ENCODE assay signal across 8 cellular contexts in the genomic region with DNA sequence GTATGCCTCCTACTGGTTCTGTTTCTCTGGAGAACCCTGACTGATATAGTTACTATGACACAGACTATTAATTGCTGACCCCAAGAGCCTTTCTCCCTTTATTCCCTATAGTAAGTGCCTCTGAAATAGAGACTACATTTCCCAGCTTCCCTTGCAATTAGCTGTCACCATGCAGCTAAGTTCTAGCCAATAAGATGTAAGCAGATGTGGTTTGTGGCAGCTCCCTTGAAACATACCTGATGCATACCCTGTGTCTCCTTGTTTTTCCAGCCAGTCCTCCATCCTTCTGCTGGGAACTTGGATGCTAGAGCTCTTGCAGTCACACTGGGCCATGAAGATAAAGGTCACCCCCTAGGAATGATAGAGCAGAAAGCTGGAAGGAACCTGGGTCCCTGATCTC. TPM values are rescaled to one million over a fixed set of nuclear protein-coding genes. Genes with fewer than 3 reads are reported as not detected.
DNase-seq lines count a peak whose midpoint lies in the region; ATAC-seq, FAIRE-seq and TF ChIP-seq lines count a peak whose summit lies in the region.

No MANE protein-coding gene starts in this region.

- H3K4me1 ChIP-seq in GM12878 (ENCODE audit: control insufficient read depth, insufficient read depth, low read length), result no peaks in the 10 kb centered on the region
- H3K4me1 ChIP-seq in naive thymus-derived CD4-positive, alpha-beta T cell (ENCODE audit: control insufficient read depth in 2 of 2, insufficient read depth in 2 of 2, low read length in 2 of 2), result no peaks in the 10 kb centered on the region

- peak; percentile 31 for FAIRE-seq in GM12878 (lab: Jason Lieb, UNC)

- POLR2A ChIA-PET in GM12878 (lab: Charles Lee), result interaction anchor here (0.5 to 1.7 kb wide), 2 partner anchors 9 to 342 kb away, joined by 4 to 7 read pairs; a partner anchor contains a TSS
- POLR2A ChIA-PET in naive thymus-derived CD4-positive, alpha-beta T cell (lab: Charles Lee), result interaction anchor here (1.4 kb wide), 1 partner anchor 9 kb away, joined by 3 read pairs; no protein-coding TSS in a partner anchor

- intact Hi-C loops in GM12878 (cut with micrococcal nuclease; ENCODE audit: unreplicated experiment), result no loop called here
- intact Hi-C loops in activated T-helper 1 cell treated with anti-CD3 and anti-CD28 coated beads, Interleukin-12 subunit alpha, Interleukin-12 subunit beta, Interleukin-2, Interleukin-4 antibody, amounts not matched to agents 30 ng/mL and 10 ng/mL and 1 ng/mL, durations not matched to agents 14 hours and 24 hours and 36 hours (cut with micrococcal nuclease), result loop anchor here (1.0 kb wide), 1 partner anchor 9 kb away; a partner anchor contains a TSS
- intact Hi-C loops in naive thymus-derived CD4-positive, alpha-beta T cell (cut with micrococcal nuclease), result no loop called here

- H3K4me3 ChIP-seq in AG10803 (ENCODE audit: low read length) (no peak overlapping the region), GM12878 (no peak overlapping the region)
- no peak overlapping the region for H3K4me3 ChIP-seq in naive thymus-derived CD4-positive, alpha-beta T cell (ENCODE audit: low read length)

- no peak overlapping the region for H3K4me2 ChIP-seq in GM12878 (ENCODE audit: control insufficient read depth, insufficient read depth)

- TF ChIP-seq RAD21 in GM12878 (IDR thresholded peaks at IDR 0.05; ENCODE audit: insufficient read depth, low read depth, low read length), result no peak

- H3K79me2 ChIP-seq in GM12878 (ENCODE audit: control insufficient read depth, insufficient read depth, low read length), result no peaks in the 10 kb centered on the region

- H3K27ac ChIP-seq in GM12878 (ENCODE audit: control insufficient read depth, insufficient read depth), result no peak overlapping the region
- no peak overlapping the region for H3K27ac ChIP-seq in naive thymus-derived CD4-positive, alpha-beta T cell (ENCODE audit: low read depth, low read length)

- TF ChIP-seq CTCF in AG10803 (conservative IDR thresholded peaks at IDR 0.05; ENCODE audit: low read length), result no peak
- no peak for TF ChIP-seq CTCF in GM12878 (IDR thresholded peaks at IDR 0.05 in 2 of 3, conservative IDR thresholded peaks at IDR 0.05 in 1 of 3; ENCODE audit: control insufficient read depth in 2 of 3, extremely low read depth in 1 of 3, insufficient read depth in 1 of 3, low read depth in 3 of 3, low read length in 3 of 3)

- DNase-seq in AG10803 (ENCODE audit: low read depth) (peak; percentile 21), GM12878 (ENCODE audit: low read depth, low spot score) (no peak)
- no peak for DNase-seq in activated T-helper 1 cell treated with anti-CD3 and anti-CD28 coated beads, Interleukin-12 subunit alpha, Interleukin-12 subunit beta, Interleukin-2, Interleukin-4 antibody, amounts not matched to agents 30 ng/mL and 10 ng/mL and 1 ng/mL, durations not matched to agents 14 hours and 24 hours and 36 hours (ENCODE audit: low spot score)
- no peak for DNase-seq in naive thymus-derived CD4-positive, alpha-beta T cell
- DNase-seq in stimulated activated CD4-positive, alpha-beta T cell treated with anti-CD3 and anti-CD28 coated beads, Interleukin-2, amount 100 ng/mL, for 24 hours, result no peak

- H4K20me1 ChIP-seq in GM12878 (ENCODE audit: control insufficient read depth, insufficient read depth), result no peaks in the 10 kb centered on the region

- in situ Hi-C loops in GM12878 (cut with MboI), result no loop called here

- H2AFZ ChIP-seq in GM12878 (ENCODE audit: control insufficient read depth, low read depth, low read length), result peak overlapping the region; percentile 54; the same call in 1 of the 2 replicates

- H3K27ac Mint-ChIP-seq in activated T-helper 1 cell treated with anti-CD3 and anti-CD28 coated beads, Interleukin-12 subunit alpha, Interleukin-12 subunit beta, Interleukin-2, Interleukin-4 antibody, amounts not matched to agents 30 ng/mL and 10 ng/mL and 1 ng/mL, durations not matched to agents 14 hours and 24 hours and 36 hours, result no peak overlapping the region
- H3K27ac Mint-ChIP-seq in naive thymus-derived CD4-positive, alpha-beta T cell, result no peak overlapping the region

- no peaks in the 10 kb centered on the region for H3K27me3 ChIP-seq in GM12878 (replicated peaks in 1 of 2; ENCODE audit: control insufficient read depth in 2 of 2, insufficient read depth in 2 of 2, low read length in 1 of 2)
- H3K27me3 ChIP-seq in naive thymus-derived CD4-positive, alpha-beta T cell (ENCODE audit: control insufficient read depth in 2 of 2, insufficient read depth in 2 of 2, low read length in 2 of 2), result no peaks in the 10 kb centered on the region

- CTCF ChIA-PET in GM12878 (lab: Yijun Ruan, JAX), result interaction anchor here (1.3 to 1.6 kb wide), 2 partner anchors 9 to 40 kb away, joined by 3 to 5 read pairs; a partner anchor contains a TSS
- CTCF ChIA-PET in naive thymus-derived CD4-positive, alpha-beta T cell (lab: Charles Lee), result no interaction called here

- no peaks in the 10 kb centered on the region for H3K27me3 Mint-ChIP-seq in activated T-helper 1 cell treated with anti-CD3 and anti-CD28 coated beads, Interleukin-12 subunit alpha, Interleukin-12 subunit beta, Interleukin-2, Interleukin-4 antibody, amounts not matched to agents 30 ng/mL and 10 ng/mL and 1 ng/mL, durations not matched to agents 14 hours and 24 hours and 36 hours (ENCODE audit: insufficient read depth)
- peaks cover 0 to 6% (median 0%) of the 10 kb centered on the region in 5 donors for H3K27me3 Mint-ChIP-seq in naive thymus-derived CD4-positive, alpha-beta T cell

- ATAC-seq in GM19438 (IDR thresholded peaks at IDR 0.05; ENCODE audit: low read depth, unreplicated experiment), result peak; percentile 88
- ATAC-seq in HG03520 (IDR thresholded peaks at IDR 0.05; ENCODE audit: unreplicated experiment), result peak; percentile 87
- ATAC-seq in GM12878, result peak; percentile 92
- ATAC-seq in naive thymus-derived CD4-positive, alpha-beta T cell, result no peak
- no peak for ATAC-seq in HG03045 (IDR thresholded peaks at IDR 0.05; ENCODE audit: unreplicated experiment)

- no peak overlapping the region for H3K9ac ChIP-seq in GM12878 (ENCODE audit: control insufficient read depth, insufficient read depth, low read length)

- no peaks in the 10 kb centered on the region for H3K36me3 ChIP-seq in GM12878 (ENCODE audit: control insufficient read depth in 2 of 2, insufficient read depth in 2 of 2, low read length in 1 of 2)
- H3K36me3 ChIP-seq in naive thymus-derived CD4-positive, alpha-beta T cell (ENCODE audit: control insufficient read depth in 2 of 3, insufficient read depth in 3 of 3, low read length in 3 of 3), result no peaks in the 10 kb centered on the region

- H3K4me3 Mint-ChIP-seq in activated T-helper 1 cell treated with anti-CD3 and anti-CD28 coated beads, Interleukin-12 subunit alpha, Interleukin-12 subunit beta, Interleukin-2, Interleukin-4 antibody, amounts not matched to agents 30 ng/mL and 10 ng/mL and 1 ng/mL, durations not matched to agents 14 hours and 24 hours and 36 hours, result no peak overlapping the region
- H3K4me3 Mint-ChIP-seq in naive thymus-derived CD4-positive, alpha-beta T cell, result no peak overlapping the region

- RAD21 ChIA-PET in GM12878 (lab: Charles Lee; ENCODE audit: unreplicated experiment), result no interaction called here

- no peak for TF ChIP-seq POLR2A in GM12878 (IDR thresholded peaks at IDR 0.05; ENCODE audit: low read depth, low read length)

- H3K9me3 Mint-ChIP-seq in activated T-helper 1 cell treated with anti-CD3 and anti-CD28 coated beads, Interleukin-12 subunit alpha, Interleukin-12 subunit beta, Interleukin-2, Interleukin-4 antibody, amounts not matched to agents 30 ng/mL and 10 ng/mL and 1 ng/mL, durations not matched to agents 14 hours and 24 hours and 36 hours, result no peaks in the 10 kb centered on the region
- H3K9me3 Mint-ChIP-seq in naive thymus-derived CD4-positive, alpha-beta T cell, result no peaks in the 10 kb centered on the region

- SMC1A ChIA-PET in GM12878 (lab: Charles Lee; ENCODE audit: uncharacterized antibody, unreplicated experiment), result interaction anchor here (1.7 kb wide), 1 partner anchor 9 kb away, joined by 7 read pairs; a partner anchor contains a TSS

- peaks cover 21% of the 10 kb centered on the region for H3K4me1 Mint-ChIP-seq in activated T-helper 1 cell treated with anti-CD3 and anti-CD28 coated beads, Interleukin-12 subunit alpha, Interleukin-12 subunit beta, Interleukin-2, Interleukin-4 antibody, amounts not matched to agents 30 ng/mL and 10 ng/mL and 1 ng/mL, durations not matched to agents 14 hours and 24 hours and 36 hours (ENCODE audit: low read depth)
- peaks cover 0 to 9% (median 0%) of the 10 kb centered on the region in 7 donors for H3K4me1 Mint-ChIP-seq in naive thymus-derived CD4-positive, alpha-beta T cell

- no peaks in the 10 kb centered on the region for H3K36me3 Mint-ChIP-seq in activated T-helper 1 cell treated with anti-CD3 and anti-CD28 coated beads, Interleukin-12 subunit alpha, Interleukin-12 subunit beta, Interleukin-2, Interleukin-4 antibody, amounts not matched to agents 30 ng/mL and 10 ng/mL and 1 ng/mL, durations not matched to agents 14 hours and 24 hours and 36 hours (ENCODE audit: low read depth)
- no peaks in the 10 kb centered on the region for H3K36me3 Mint-ChIP-seq in naive thymus-derived CD4-positive, alpha-beta T cell

- TF ChIP-seq EP300 in GM12878 (IDR thresholded peaks at IDR 0.05; ENCODE audit: borderline replicate concordance in 1 of 2, control insufficient read depth in 1 of 2, low read depth in 2 of 2, low read length in 2 of 2), result no peak

- no TSS peak for BruUV-seq in GM12878 (replicated peaks; lab: Mats Ljungman, UMichigan)

- H3K9me3 ChIP-seq in GM12878 (replicated peaks; ENCODE audit: control insufficient read depth, insufficient read depth, low read length), result no peaks in the 10 kb centered on the region
- no peaks in the 10 kb centered on the region for H3K9me3 ChIP-seq in naive thymus-derived CD4-positive, alpha-beta T cell (ENCODE audit: control insufficient read depth in 2 of 3, low read length in 3 of 3)

RNA-seq across cellular contexts. Expression of a gene that starts 9.7 kb away (rescaled TPM):
- 329 and 338 TPM in 2 replicates for total RNA-seq in GM12878 (2013; cell fraction: nucleolus; rRNA removed)
- total RNA-seq in GM12878 (2014; rRNA removed), result 98.6 and 106 TPM in 2 replicates
- 72.3 TPM in 2 replicates for total RNA-seq in GM12878 (2014; rRNA removed; fragmentation: Illumina TruSeq; extraction: Trizol)
- 63.6 and 73.4 TPM in 2 replicates for total RNA-seq in GM12878 (2021)
- 21.5 TPM for polyA plus RNA-seq in GM12878 (2011; ENCODE audit: low read depth)
- 106 and 120 TPM in 2 replicates for polyA plus RNA-seq in GM12878 (2011; rRNA removed)
- 35.2 and 43.7 TPM in 2 replicates for polyA plus RNA-seq in GM12878 (2011; cell fraction: cytosol; rRNA removed)
- 90.3 and 91.3 TPM in 2 replicates for polyA plus RNA-seq in GM12878 (2011; cell fraction: nucleus; rRNA removed)
- 35.6 and 40.2 TPM in 2 replicates for polyA plus RNA-seq in GM12878 (2012)
- polyA plus RNA-seq in GM12878 (2014; fragmentation: Illumina TruSeq; extraction: Trizol), result 58.7 and 74.3 TPM in 2 replicates
- polyA plus RNA-seq in GM12878 (2014; fragmentation: Nextera tagmentation; extraction: Ambion mirVana), result 10 to 100 TPM; 18.3 to 32.5 TPM
- 85.0 and 88.8 TPM in 2 replicates for polyA plus RNA-seq in GM12878 (2014; rRNA removed)
- 100 to 1,000 TPM; 129 to 141 TPM for polyA plus RNA-seq in GM12878 (2016; fragmentation: Nextera tagmentation; extraction: Ambion mirVana)
- polyA minus RNA-seq in GM12878 (2011; rRNA and poly(A)+ RNA removed), result 105 and 154 TPM in 2 replicates
- polyA minus RNA-seq in GM12878 (2011; cell fraction: cytosol; rRNA and poly(A)+ RNA removed), result 27.1 and 33.2 TPM in 2 replicates
- 58.6 and 122 TPM in 2 replicates for polyA minus RNA-seq in GM12878 (2011; cell fraction: nucleus; rRNA and poly(A)+ RNA removed)
- total RNA-seq in activated T-helper 1 cell treated with anti-CD3 and anti-CD28 coated beads, Interleukin-12 subunit alpha, Interleukin-12 subunit beta, Interleukin-2, Interleukin-4 antibody, amounts not matched to agents 30 ng/mL and 10 ng/mL and 1 ng/mL, durations not matched to agents 14 hours and 24 hours and 36 hours, result 110 and 112 TPM in 2 replicates
- 10 to 100 TPM; 53.1 to 80.9 (median 58.9) TPM for total RNA-seq in naive thymus-derived CD4-positive, alpha-beta T cell
- polyA plus RNA-seq in naive thymus-derived CD4-positive, alpha-beta T cell, result 10 to 100 TPM; 22.9 to 26.7 TPM

RNA-seq across cellular contexts. Expression of a gene that starts 40.0 kb away (rescaled TPM):
- 0.39 and 0.61 TPM in 2 replicates for total RNA-seq in GM12878 (2013; cell fraction: nucleolus; rRNA removed)
- total RNA-seq in GM12878 (2014; rRNA removed), result 5.8 and 6.0 TPM in 2 replicates
- 4.7 and 6.4 TPM in 2 replicates for total RNA-seq in GM12878 (2014; rRNA removed; fragmentation: Illumina TruSeq; extraction: Trizol)
- 7.7 and 10.1 TPM in 2 replicates for total RNA-seq in GM12878 (2021)
- 3.3 TPM for polyA plus RNA-seq in GM12878 (2011; ENCODE audit: low read depth)
- 1.6 and 2.6 TPM in 2 replicates for polyA plus RNA-seq in GM12878 (2011; rRNA removed)
- polyA plus RNA-seq in GM12878 (2011; cell fraction: cytosol; rRNA removed), result 1.2 and 1.7 TPM in 2 replicates
- 0.27 and 0.44 TPM in 2 replicates for polyA plus RNA-seq in GM12878 (2011; cell fraction: nucleus; rRNA removed)
- 3.8 and 4.3 TPM in 2 replicates for polyA plus RNA-seq in GM12878 (2012)
- 7.4 and 7.9 TPM in 2 replicates for polyA plus RNA-seq in GM12878 (2014; fragmentation: Illumina TruSeq; extraction: Trizol)
- 1 to 10 TPM; 1.6 to 4.5 TPM for polyA plus RNA-seq in GM12878 (2014; fragmentation: Nextera tagmentation; extraction: Ambion mirVana)
- polyA plus RNA-seq in GM12878 (2014; rRNA removed), result 5.6 and 6.4 TPM in 2 replicates
- 10 to 100 TPM; 16.1 to 20.4 TPM for polyA plus RNA-seq in GM12878 (2016; fragmentation: Nextera tagmentation; extraction: Ambion mirVana)
- 0.67 and 0.95 TPM in 2 replicates for polyA minus RNA-seq in GM12878 (2011; rRNA and poly(A)+ RNA removed)
- polyA minus RNA-seq in GM12878 (2011; cell fraction: cytosol; rRNA and poly(A)+ RNA removed), result 1.9 TPM in 1 of 2 replicates, not detected in the other
- 0.24 and 0.57 TPM in 2 replicates for polyA minus RNA-seq in GM12878 (2011; cell fraction: nucleus; rRNA and poly(A)+ RNA removed)
- 32.4 and 33.2 TPM in 2 replicates for total RNA-seq in activated T-helper 1 cell treated with anti-CD3 and anti-CD28 coated beads, Interleukin-12 subunit alpha, Interleukin-12 subunit beta, Interleukin-2, Interleukin-4 antibody, amounts not matched to agents 30 ng/mL and 10 ng/mL and 1 ng/mL, durations not matched to agents 14 hours and 24 hours and 36 hours
- total RNA-seq in naive thymus-derived CD4-positive, alpha-beta T cell, result 1 to 10 TPM; 1.9 to 8.5 (median 4.5) TPM
- polyA plus RNA-seq in naive thymus-derived CD4-positive, alpha-beta T cell, result 10 to 100 TPM in 1 of 2 donors, 1 to 10 TPM in 1; 5.0 to 10.6 TPM

Comparison
In these comparisons a context has a peak if more than half of its experiments do, and no peak if none do; other contexts are left out.
1. ATAC-seq: peak in GM19438 (single experiment), HG03520 (single experiment) and GM12878 (single experiment); none in naive thymus-derived CD4-positive, alpha-beta T cell (single experiment) and HG03045 (single experiment).